1 cellular context compared by ENCODE assay signal in genomic region chr16:48433849-48434530, GRCh38.
TF ChIP-seq lines count a peak whose summit lies in the region.

No MANE protein-coding gene starts in this region.

TF ChIP-seq in A549, 52 proteins besides CTCF, POLR2A, EP300 and RAD21 (continued from another document):
- TF ChIP-seq ATOH8 (CRISPR knock-in tag; IDR thresholded peaks at IDR 0.05; ENCODE audit: low read depth) (no peak), TP53 (CRISPR knock-in tag; IDR thresholded peaks at IDR 0.05) (no peak), FOXS1 (CRISPR knock-in tag; IDR thresholded peaks at IDR 0.05) (no peak)
